In the genomic region with DNA sequence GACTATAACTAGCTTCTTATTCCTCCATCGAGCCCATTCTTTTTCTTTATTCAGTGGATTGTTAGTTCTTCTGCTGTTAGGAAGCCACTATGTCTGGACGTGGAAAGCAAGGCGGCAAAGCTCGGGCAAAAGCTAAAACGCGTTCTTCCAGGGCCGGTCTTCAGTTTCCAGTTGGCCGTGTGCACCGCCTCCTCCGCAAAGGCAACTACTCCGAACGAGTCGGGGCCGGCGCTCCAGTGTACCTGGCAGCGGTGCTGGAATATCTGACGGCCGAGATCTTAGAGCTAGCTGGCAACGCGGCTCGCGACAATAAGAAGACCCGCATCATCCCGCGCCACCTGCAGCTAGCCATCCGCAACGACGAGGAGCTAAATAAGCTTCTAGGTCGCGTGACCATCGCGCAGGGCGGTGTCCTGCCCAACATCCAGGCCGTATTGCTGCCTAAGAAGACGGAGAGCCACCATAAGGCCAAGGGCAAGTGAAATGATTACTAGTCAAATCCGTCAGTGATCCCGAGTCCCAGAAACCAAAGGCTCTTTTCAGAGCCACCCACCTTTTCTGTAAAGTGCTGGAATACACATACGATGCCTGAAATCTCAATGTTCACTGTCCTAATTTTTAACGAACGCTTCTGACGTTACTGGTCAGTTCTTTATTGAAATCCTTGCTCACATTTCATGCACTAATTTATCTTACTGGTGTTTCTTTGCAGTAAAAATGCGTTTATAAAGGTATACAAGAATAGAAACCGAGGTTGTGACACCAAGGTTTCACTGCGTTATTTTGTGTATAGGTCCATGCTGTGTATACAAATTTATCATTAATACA, we compare ENCODE assay signal across 1 cellular context.
TF ChIP-seq lines count a peak whose summit lies in the region.

No MANE protein-coding gene starts in this region.

TF ChIP-seq in K562, 482 proteins besides CTCF, POLR2A, EP300 and RAD21 (continued from another document and continues in another):
- peak; percentile 95 for TF ChIP-seq ZBTB43 (CRISPR knock-in tag; IDR thresholded peaks at IDR 0.05)
- TF ChIP-seq GATA2 (CRISPR knock-in tag; IDR thresholded peaks at IDR 0.05): peak; percentile 66
- TF ChIP-seq ZKSCAN8 (CRISPR knock-in tag; IDR thresholded peaks at IDR 0.05): no peak
- peak; percentile 91 for TF ChIP-seq CXXC5 (CRISPR knock-in tag; IDR thresholded peaks at IDR 0.05)
- peak; percentile 80 for TF ChIP-seq POLR2AphosphoS5 (IDR thresholded peaks at IDR 0.05; ENCODE audit: control insufficient read depth, insufficient read depth, low read depth, low read length)
- TF ChIP-seq KAT7 (CRISPR knock-in tag; IDR thresholded peaks at IDR 0.05; ENCODE audit: borderline replicate concordance): peak; percentile 90; the same call in 1 of the 2 replicates
- no peak for TF ChIP-seq WHSC1 (IDR thresholded peaks at IDR 0.05; ENCODE audit: low read length)
- TF ChIP-seq SAFB (IDR thresholded peaks at IDR 0.05; ENCODE audit: borderline replicate concordance, low read depth, low read length): peak; percentile 61; the same call in 1 of the 2 replicates
- TF ChIP-seq MCM3 (IDR thresholded peaks at IDR 0.05): no peak
- peak; percentile 57; the same call in 1 of the 2 replicates for TF ChIP-seq ZNF143 (CRISPR knock-in tag; IDR thresholded peaks at IDR 0.05)
- TF ChIP-seq PHTF2 (CRISPR knock-in tag; IDR thresholded peaks at IDR 0.05): peak; percentile 51; the same call in 1 of the 2 replicates
- TF ChIP-seq ZNF274 (IDR thresholded peaks at IDR 0.05; ENCODE audit: borderline replicate concordance, low read depth, low read length): no peak
- peak; percentile 73; the same call in 1 of the 2 replicates for TF ChIP-seq CREB3L1 (IDR thresholded peaks at IDR 0.05; ENCODE audit: borderline replicate concordance, low read depth)
- peak; percentile 67; the same call in 1 of the 2 replicates for TF ChIP-seq ZNF551 (CRISPR knock-in tag; IDR thresholded peaks at IDR 0.05)
- peak; percentile 80; the same call in 1 of the 2 replicates for TF ChIP-seq RB1 (IDR thresholded peaks at IDR 0.05; ENCODE audit: low read depth)
- TF ChIP-seq ARHGAP35 (IDR thresholded peaks at IDR 0.05; ENCODE audit: partially characterized antibody): peak; percentile 76
- TF ChIP-seq ZNF263 (CRISPR knock-in tag; IDR thresholded peaks at IDR 0.05; ENCODE audit: borderline replicate concordance): peak; percentile 48; the same call in 1 of the 2 replicates
- no peak for TF ChIP-seq ZNF785 (CRISPR knock-in tag; IDR thresholded peaks at IDR 0.05)
- TF ChIP-seq, protein P1, sequence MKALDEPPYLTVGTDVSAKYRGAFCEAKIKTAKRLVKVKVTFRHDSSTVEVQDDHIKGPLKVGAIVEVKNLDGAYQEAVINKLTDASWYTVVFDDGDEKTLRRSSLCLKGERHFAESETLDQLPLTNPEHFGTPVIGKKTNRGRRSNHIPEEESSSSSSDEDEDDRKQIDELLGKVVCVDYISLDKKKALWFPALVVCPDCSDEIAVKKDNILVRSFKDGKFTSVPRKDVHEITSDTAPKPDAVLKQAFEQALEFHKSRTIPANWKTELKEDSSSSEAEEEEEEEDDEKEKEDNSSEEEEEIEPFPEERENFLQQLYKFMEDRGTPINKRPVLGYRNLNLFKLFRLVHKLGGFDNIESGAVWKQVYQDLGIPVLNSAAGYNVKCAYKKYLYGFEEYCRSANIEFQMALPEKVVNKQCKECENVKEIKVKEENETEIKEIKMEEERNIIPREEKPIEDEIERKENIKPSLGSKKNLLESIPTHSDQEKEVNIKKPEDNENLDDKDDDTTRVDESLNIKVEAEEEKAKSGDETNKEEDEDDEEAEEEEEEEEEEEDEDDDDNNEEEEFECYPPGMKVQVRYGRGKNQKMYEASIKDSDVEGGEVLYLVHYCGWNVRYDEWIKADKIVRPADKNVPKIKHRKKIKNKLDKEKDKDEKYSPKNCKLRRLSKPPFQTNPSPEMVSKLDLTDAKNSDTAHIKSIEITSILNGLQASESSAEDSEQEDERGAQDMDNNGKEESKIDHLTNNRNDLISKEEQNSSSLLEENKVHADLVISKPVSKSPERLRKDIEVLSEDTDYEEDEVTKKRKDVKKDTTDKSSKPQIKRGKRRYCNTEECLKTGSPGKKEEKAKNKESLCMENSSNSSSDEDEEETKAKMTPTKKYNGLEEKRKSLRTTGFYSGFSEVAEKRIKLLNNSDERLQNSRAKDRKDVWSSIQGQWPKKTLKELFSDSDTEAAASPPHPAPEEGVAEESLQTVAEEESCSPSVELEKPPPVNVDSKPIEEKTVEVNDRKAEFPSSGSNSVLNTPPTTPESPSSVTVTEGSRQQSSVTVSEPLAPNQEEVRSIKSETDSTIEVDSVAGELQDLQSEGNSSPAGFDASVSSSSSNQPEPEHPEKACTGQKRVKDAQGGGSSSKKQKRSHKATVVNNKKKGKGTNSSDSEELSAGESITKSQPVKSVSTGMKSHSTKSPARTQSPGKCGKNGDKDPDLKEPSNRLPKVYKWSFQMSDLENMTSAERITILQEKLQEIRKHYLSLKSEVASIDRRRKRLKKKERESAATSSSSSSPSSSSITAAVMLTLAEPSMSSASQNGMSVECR (CRISPR knock-in tag; IDR thresholded peaks at IDR 0.05): peak; percentile 87
- TF ChIP-seq PRPF4 (IDR thresholded peaks at IDR 0.05; ENCODE audit: insufficient read depth, low read depth, low read length, poor library complexity, severe bottlenecking): peak; percentile 98
- TF ChIP-seq, protein P2, sequence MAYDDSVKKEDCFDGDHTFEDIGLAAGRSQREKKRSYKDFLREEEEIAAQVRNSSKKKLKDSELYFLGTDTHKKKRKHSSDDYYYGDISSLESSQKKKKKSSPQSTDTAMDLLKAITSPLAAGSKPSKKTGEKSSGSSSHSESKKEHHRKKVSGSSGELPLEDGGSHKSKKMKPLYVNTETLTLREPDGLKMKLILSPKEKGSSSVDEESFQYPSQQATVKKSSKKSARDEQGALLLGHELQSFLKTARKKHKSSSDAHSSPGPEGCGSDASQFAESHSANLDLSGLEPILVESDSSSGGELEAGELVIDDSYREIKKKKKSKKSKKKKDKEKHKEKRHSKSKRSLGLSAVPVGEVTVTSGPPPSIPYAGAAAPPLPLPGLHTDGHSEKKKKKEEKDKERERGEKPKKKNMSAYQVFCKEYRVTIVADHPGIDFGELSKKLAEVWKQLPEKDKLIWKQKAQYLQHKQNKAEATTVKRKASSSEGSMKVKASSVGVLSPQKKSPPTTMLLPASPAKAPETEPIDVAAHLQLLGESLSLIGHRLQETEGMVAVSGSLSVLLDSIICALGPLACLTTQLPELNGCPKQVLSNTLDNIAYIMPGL (CRISPR knock-in tag; IDR thresholded peaks at IDR 0.05): peak; percentile 97
- TF ChIP-seq BRD9 (IDR thresholded peaks at IDR 0.05; ENCODE audit: low read depth, partially characterized antibody): peak; percentile 87
- no peak; the same call in 1 of the 2 replicates for TF ChIP-seq HNRNPUL1 (IDR thresholded peaks at IDR 0.05; ENCODE audit: low read length)
- TF ChIP-seq EWSR1 (IDR thresholded peaks at IDR 0.05; ENCODE audit: borderline replicate concordance, low read depth, partially characterized antibody): no peak
- TF ChIP-seq NONO (IDR thresholded peaks at IDR 0.05; ENCODE audit: low read depth in 2 of 2, low read length in 1 of 2): peak in 1 of 2 experiments; percentile 53; a peak in 2 of 4 replicates
- peak; percentile 45 for TF ChIP-seq SMARCA5 (IDR thresholded peaks at IDR 0.05)
- TF ChIP-seq TAF15 (IDR thresholded peaks at IDR 0.05; ENCODE audit: low read depth, low read length): 0 out of 2 replicates have a peak, but pooled peaks have one; percentile 77
- TF ChIP-seq SRSF9 (IDR thresholded peaks at IDR 0.05; ENCODE audit: borderline replicate concordance, low read depth, low read length): no peak
- TF ChIP-seq RBM39 (optimal IDR thresholded peaks at IDR 0.05; ENCODE audit: low read depth, low read length): peak; percentile 96
- TF ChIP-seq TRIM24 (IDR thresholded peaks at IDR 0.05): no peak; a peak in 1 of 4 replicates
- TF ChIP-seq CBX8 (IDR thresholded peaks at IDR 0.05; ENCODE audit: borderline replicate concordance, extremely low read depth, low read depth, low read length, poor library complexity, severe bottlenecking): no peak
- peak; percentile 91 for TF ChIP-seq BCOR (IDR thresholded peaks at IDR 0.05)
- peak; percentile 83 for TF ChIP-seq ZBTB5 (IDR thresholded peaks at IDR 0.05)
- TF ChIP-seq ILF3 (IDR thresholded peaks at IDR 0.05; ENCODE audit: borderline replicate concordance): 0 out of 2 replicates have a peak, but pooled peaks have one; percentile 70
- peak; percentile 91 for TF ChIP-seq SOX6 (IDR thresholded peaks at IDR 0.05)
- peak; percentile 45; the same call in 1 of the 2 replicates for TF ChIP-seq SNIP1 (IDR thresholded peaks at IDR 0.05; ENCODE audit: low read depth)
- no peak for TF ChIP-seq DACH1 (IDR thresholded peaks at IDR 0.05; ENCODE audit: partially characterized antibody)
- TF ChIP-seq ZBTB11 (CRISPR knock-in tag; IDR thresholded peaks at IDR 0.05): no peak; a peak in 1 of 6 replicates
- TF ChIP-seq GATAD2A (IDR thresholded peaks at IDR 0.05): peak; percentile 61; the same call in 1 of the 2 replicates
- no peak for TF ChIP-seq C11orf30 (IDR thresholded peaks at IDR 0.05; ENCODE audit: low read depth)
- peak; percentile 45 for TF ChIP-seq DPF2 (IDR thresholded peaks at IDR 0.05)
- TF ChIP-seq CBFA2T3 (IDR thresholded peaks at IDR 0.05): peak; percentile 37; the same call in 1 of the 2 replicates
- TF ChIP-seq NCOR1 (IDR thresholded peaks at IDR 0.05): peak; percentile 41
- no peak for TF ChIP-seq ZNF699 (CRISPR knock-in tag; IDR thresholded peaks at IDR 0.05; ENCODE audit: insufficient replicate concordance)
- peak; percentile 95; the same call in 1 of the 2 replicates for TF ChIP-seq MED1 (CRISPR knock-in tag; IDR thresholded peaks at IDR 0.05; ENCODE audit: borderline replicate concordance)
- peak; percentile 45; the same call in 1 of the 2 replicates for TF ChIP-seq ZBTB17 (CRISPR knock-in tag; IDR thresholded peaks at IDR 0.05)
- peak; percentile 99 for TF ChIP-seq NFRKB (IDR thresholded peaks at IDR 0.05; ENCODE audit: low read depth)
- peak; percentile 99 for TF ChIP-seq ZC3H4 (CRISPR knock-in tag; IDR thresholded peaks at IDR 0.05; ENCODE audit: borderline replicate concordance)
